12 cellular contexts compared by ENCODE assay signal in the genomic region with DNA sequence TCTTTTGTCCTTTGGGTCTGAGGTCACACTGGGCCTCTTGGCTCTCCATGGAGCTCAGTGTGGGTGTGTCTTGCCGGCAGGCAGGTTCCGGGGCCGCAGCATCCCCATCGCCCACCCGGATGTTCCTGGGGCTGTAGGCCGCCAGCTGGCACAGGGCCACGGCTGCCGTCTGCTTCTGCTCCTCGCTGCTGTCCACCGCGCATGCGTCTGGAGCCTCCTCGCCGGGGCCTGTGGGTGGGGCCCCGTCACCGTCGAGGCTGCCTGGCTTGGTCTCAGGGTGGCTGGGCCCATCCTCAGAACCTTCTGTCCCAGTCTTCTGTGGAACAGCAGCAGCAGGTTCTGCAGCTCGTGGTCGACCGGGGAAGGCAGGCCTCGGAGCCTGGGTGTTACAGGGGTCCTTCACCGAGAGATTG. TPM values are rescaled to one million over a fixed set of nuclear protein-coding genes. Genes with fewer than 3 reads are reported as not detected.
DNase-seq lines count a peak whose midpoint lies in the region; ATAC-seq and TF ChIP-seq lines count a peak whose summit lies in the region.
"Had no signal": no experiment of that assay in that cellular context is flagged by ENCODE, and none has a peak within 500 bp of the region (broad histone marks: within the 10 kb centered on the region; RNA-seq: fewer than 3 reads in every experiment).

No MANE protein-coding gene starts in this region.

- H3F3A ChIP-seq in GM23338 (replicated peaks; ENCODE audit: low read depth), result 0 out of 2 replicates have a peak, but pooled peaks cover 6% of the 10 kb centered on the region

- H3K9me3 ChIP-seq in gastroesophageal sphincter (no peaks in the 10 kb centered on the region), psoas muscle (no peaks in the 10 kb centered on the region)

- peaks cover 34% of the 10 kb centered on the region for H3K36me3 Mint-ChIP-seq in GM23338 (ENCODE audit: low read depth)

- in situ Hi-C loops in brain microvascular endothelial cell (cut with HindIII; ENCODE audit: low pct_ligation_motif_present, low sequenced_read_pairs), result no loop called here

- H3K9me2 ChIP-seq in GM23338 (ENCODE audit: insufficient read depth), result no peaks in the 10 kb centered on the region

- no peak overlapping the region for H3K4me3 Mint-ChIP-seq in GM23338
- H3K4me3 Mint-ChIP-seq: activated CD8-positive, alpha-beta T cell treated with anti-CD3 and anti-CD28 coated beads for 36 hours; CD4-positive, alpha-beta T cell had no signal

- H2AFZ ChIP-seq in GM23338, result no peak overlapping the region

- no peak for TF ChIP-seq POLR2A in gastroesophageal sphincter (IDR thresholded peaks at IDR 0.05)

- H3K4me1 ChIP-seq in GM23338 (ENCODE audit: insufficient read depth) (no peaks in the 10 kb centered on the region; the same call in 1 of the 2 replicates), gastroesophageal sphincter (peaks cover 0 to 16% (median 4%) of the 10 kb centered on the region in 3 donors), psoas muscle (no peaks in the 10 kb centered on the region)

- H3K27ac ChIP-seq in GM23338 (ENCODE audit: low read depth), result peak overlapping the region; percentile 81; the same call in 1 of the 2 replicates
- peak overlapping the region in 1 of 4 donors; percentile 33 for H3K27ac ChIP-seq in gastroesophageal sphincter
- H3K27ac ChIP-seq in psoas muscle, result no peak overlapping the region
- H3K27ac ChIP-seq in brain microvascular endothelial cell, result no peak overlapping the region

- H3K27ac Mint-ChIP-seq in GM23338, result no peak overlapping the region
- H3K27ac Mint-ChIP-seq: activated CD8-positive, alpha-beta T cell treated with anti-CD3 and anti-CD28 coated beads for 36 hours; CD4-positive, alpha-beta T cell had no signal

- H3K27me3 ChIP-seq in GM23338 (ENCODE audit: insufficient read depth), result no peaks in the 10 kb centered on the region
- H3K27me3 ChIP-seq in gastroesophageal sphincter, result no peaks in the 10 kb centered on the region
- no peaks in the 10 kb centered on the region for H3K27me3 ChIP-seq in psoas muscle (ENCODE audit: insufficient read depth in 3 of 3, low read length in 2 of 3)
- no peaks in the 10 kb centered on the region for H3K27me3 ChIP-seq in brain microvascular endothelial cell (replicated peaks)

- 20% methylated on average over 1 of the region's 22 CpGs; no CpG with 5 or more reads in 1 of the 2 donors for WGBS in gastroesophageal sphincter (ENCODE audit: low coverage in 1 of 2), 2 donors
- 23 to 36% (median 32%) methylated on average over 22 of the region's 22 CpGs for WGBS in psoas muscle, 3 donors

- H3K4me1 Mint-ChIP-seq in GM23338, result peaks cover 11% of the 10 kb centered on the region; the same call in 2 of the 3 replicates

- peaks cover 26% of the 10 kb centered on the region; the same call in 1 of the 2 replicates for H3K79me2 ChIP-seq in GM23338 (replicated peaks; ENCODE audit: insufficient read depth)

- intact Hi-C loops in psoas muscle (cut with DNase I), result no loop called here

- H3K36me3 ChIP-seq in GM23338 (ENCODE audit: insufficient read depth) (no peaks in the 10 kb centered on the region), gastroesophageal sphincter (peaks cover 0 to 53% of the 10 kb centered on the region in 2 donors), psoas muscle (ENCODE audit: insufficient read depth in 1 of 2, low read depth in 1 of 2) (peaks cover 0 to 7% of the 10 kb centered on the region in 2 donors), brain microvascular endothelial cell (replicated peaks) (no peaks in the 10 kb centered on the region)

- H3K9me3 Mint-ChIP-seq in GM23338, result no peaks in the 10 kb centered on the region; the same call in 1 of the 3 replicates
- H3K9me3 Mint-ChIP-seq: CD4-positive, alpha-beta T cell had no signal

- ATAC-seq in GM23338, result peak; percentile 30
- ATAC-seq in gastroesophageal sphincter, result peak; percentile 56
- ATAC-seq in psoas muscle, result peak; percentile 37 to 72 (median 48)
- ATAC-seq: activated CD8-positive, alpha-beta T cell treated with anti-CD3 and anti-CD28 coated beads for 36 hours had no signal

- no peak for TF ChIP-seq EP300 in gastroesophageal sphincter (IDR thresholded peaks at IDR 0.05)

- H3K27me3 Mint-ChIP-seq in GM23338 (ENCODE audit: insufficient read depth, low read depth, poor library complexity), result peaks cover 5% of the 10 kb centered on the region
- H3K27me3 Mint-ChIP-seq: activated CD8-positive, alpha-beta T cell treated with anti-CD3 and anti-CD28 coated beads for 36 hours; CD4-positive, alpha-beta T cell had no signal

- peaks cover 5% of the 10 kb centered on the region for H4K20me1 ChIP-seq in GM23338 (replicated peaks; ENCODE audit: insufficient read depth)

- no peak overlapping the region for H3K4me2 ChIP-seq in GM23338

- H3K4me3 ChIP-seq in GM23338 (no peak overlapping the region), gastroesophageal sphincter (peak overlapping the region in 1 of 2 donors; percentile 20), psoas muscle (peak overlapping the region; percentile 52), brain microvascular endothelial cell (ENCODE audit: low read depth, low read length) (no peak overlapping the region)
- H3K4me3 ChIP-seq: skin epidermis had no signal

- DNase-seq in GM23338 (ENCODE audit: low spot score), result no peak
- peak; percentile 95 to 98 for DNase-seq in SHP77 (lab: John Stamatoyannopoulos, UW)
- DNase-seq in psoas muscle, result peak; percentile 82 to 86
- DNase-seq in HPDE6-E6E7 (ENCODE audit: extremely low spot score), result no peak
- no peak for DNase-seq in cortex of kidney (lab: John Stamatoyannopoulos, UW)
- DNase-seq in NOMO-1 (lab: John Stamatoyannopoulos, UW; ENCODE audit: unreplicated experiment in 2 of 2), result no peak
- DNase-seq in brain microvascular endothelial cell, result no peak
- DNase-seq: activated CD8-positive, alpha-beta T cell treated with anti-CD3 and anti-CD28 coated beads for 36 hours; activated gamma-delta T cell treated with Interleukin-2 at 50 U/mL for 16 hours; CD4-positive, alpha-beta T cell had no signal

- no peak for TF ChIP-seq CTCF in GM23338 (conservative IDR thresholded peaks at IDR 0.05; ENCODE audit: low read depth in 2 of 2)
- no peak for TF ChIP-seq CTCF in gastroesophageal sphincter (IDR thresholded peaks at IDR 0.05)
- no peak for TF ChIP-seq CTCF in psoas muscle (IDR thresholded peaks at IDR 0.05)
- TF ChIP-seq CTCF in brain microvascular endothelial cell (IDR thresholded peaks at IDR 0.05; ENCODE audit: low read depth, low read length, missing control alignments), result no peak

TF ChIP-seq in GM23338, 12 proteins besides CTCF, POLR2A, EP300 and RAD21:
- TF ChIP-seq ZNF331 (CRISPR knock-in tag; IDR thresholded peaks at IDR 0.05; ENCODE audit: low read depth) (no peak), POLR2AphosphoS5 (IDR thresholded peaks at IDR 0.05; ENCODE audit: low read depth) (no peak), ZNF114 (CRISPR knock-in tag; IDR thresholded peaks at IDR 0.05) (no peak), JUNB (IDR thresholded peaks at IDR 0.05; ENCODE audit: unreplicated experiment) (no peak)

RNA-seq across cellular contexts. Expression of gene ZNF750, which starts 9.6 kb away (rescaled TPM):
- total RNA-seq in GM23338 (2014; rRNA removed; shearing (Covaris generic)), result 0.17 TPM in 1 of 2 replicates, not detected in the other
- polyA plus RNA-seq in GM23338 (2016; fragmentation: Nextera tagmentation; extraction: Ambion mirVana) (0.13 and 0.19 TPM in 2 replicates), psoas muscle (1 to 10 TPM in 2 of 3 donors, under 1 TPM in 1; 0.79 to 5.1 (median 1.4) TPM)
- total RNA-seq in gastroesophageal sphincter (1 to 10 TPM in 2 of 4 donors, under 1 TPM in 1, not detected in 1; 0.46 to 1.6 (median 1.1) TPM), psoas muscle (1 to 10 TPM in 3 of 4 donors, not detected in 1; 1.8 to 6.3 (median 2.7) TPM)
- total RNA-seq: activated CD8-positive, alpha-beta T cell treated with anti-CD3 and anti-CD28 coated beads for 36 hours; CD4-positive, alpha-beta T cell had no signal

Comparison
In these comparisons a context has a peak if more than half of its experiments do, and no peak if none do; other contexts are left out.
1. DNase-seq: peak in SHP77 (2 of 2) and psoas muscle (2 of 2); none in GM23338 (single experiment), HPDE6-E6E7 (single experiment), cortex of kidney (single experiment), NOMO-1 (0 of 2) and brain microvascular endothelial cell (single experiment).
2. Peak in every context shown above with its lines, with median percentiles within 50 percentile points of each other: ATAC-seq.